ENCODE assay signal across 8 cellular contexts in genomic region chr14:103056322-103057027, GRCh38. TPM values are rescaled to one million over a fixed set of nuclear protein-coding genes. Genes with fewer than 3 reads are reported as not detected.
DNase-seq lines count a peak whose midpoint lies in the region; FAIRE-seq and TF ChIP-seq lines count a peak whose summit lies in the region.

No MANE protein-coding gene starts in this region.

- H3K23me2 ChIP-seq in H1 (ENCODE audit: low read depth, low read length), result peaks cover 12% of the 10 kb centered on the region

- intact Hi-C loops in uterus (cut with DNase I; ENCODE audit: low total_unique reads), result no loop called here

- H3K27ac ChIP-seq in BLaER1 (0 out of 2 replicates have a peak overlapping the region, but pooled peaks have one; percentile 38), Peyer's patch (peak overlapping the region; percentile 75 to 99 (median 92)), H1 (ENCODE audit: low read depth, low read length) (no peak overlapping the region; the same call in 1 of the 2 replicates), mesodermal cell (ENCODE audit: low read depth, low read length, severe bottlenecking) (peak overlapping the region; percentile 67), uterus (peak overlapping the region; percentile 91 to 93)

- H2BK120ac ChIP-seq in H1 (replicated peaks; ENCODE audit: low read depth, low read length), result no peak overlapping the region

- CTCF ChIA-PET in H1 (lab: Charles Lee; ENCODE audit: partially characterized antibody), result interaction anchor here (0.6 to 1.1 kb wide), 3 partner anchors 19 to 53 kb away, joined by 3 to 4 read pairs (median 3); no protein-coding TSS in a partner anchor

- H3K9me3 ChIP-seq in BLaER1 (peaks cover 4% of the 10 kb centered on the region; the same call in 1 of the 2 replicates), Peyer's patch (no peaks in the 10 kb centered on the region), H1 (ENCODE audit: insufficient read depth in 2 of 2, low read depth in 1 of 2, low read length in 1 of 2) (no peaks in the 10 kb centered on the region), mesodermal cell (ENCODE audit: control insufficient read depth, low read length) (no peaks in the 10 kb centered on the region), uterus (no peaks in the 10 kb centered on the region)

- H3K4me1 ChIP-seq in BLaER1, result peaks cover 15% of the 10 kb centered on the region
- H3K4me1 ChIP-seq in Peyer's patch, result peaks cover 0 to 29% (median 3%) of the 10 kb centered on the region in 4 donors
- H3K4me1 ChIP-seq in H1 (replicated peaks in 1 of 4; ENCODE audit: control insufficient read depth in 3 of 4, insufficient read depth in 4 of 4, low read length in 3 of 4), result peaks cover 0 to 7% (median 0%) of the 10 kb centered on the region in 4 experiments; a peak in 5 of 7 replicates
- peaks cover 12% of the 10 kb centered on the region for H3K4me1 ChIP-seq in mesodermal cell (ENCODE audit: control insufficient read depth, insufficient read depth, low read length, poor library complexity, severe bottlenecking)
- H3K4me1 ChIP-seq in uterus, result peaks cover 6 to 15% of the 10 kb centered on the region in 2 donors

- DNase-seq in H7 (peak; percentile 91), Peyer's patch (peak in 2 of 3 donors; percentile 77 to 81), H1 (ENCODE audit: low read depth in 1 of 2, low spot score in 2 of 2) (peak in 1 of 2 experiments; percentile 64), uterus (peak; percentile 69 to 75), hippocampal formation (lab: John Stamatoyannopoulos, UW) (no peak)
- DNase-seq in effector CD4-positive, alpha-beta T cell, result no peak

- no peak overlapping the region for H3K14ac ChIP-seq in H1 (ENCODE audit: insufficient read length)

- H2BK15ac ChIP-seq in H1 (ENCODE audit: low read length), result 0 out of 2 replicates have a peak overlapping the region, but pooled peaks have one; percentile 78

- H3K79me1 ChIP-seq in H1 (ENCODE audit: low read depth, low read length), result peaks cover 2% of the 10 kb centered on the region; the same call in 1 of the 2 replicates

- H4K20me1 ChIP-seq in BLaER1, result 0 out of 2 replicates have a peak, but pooled peaks cover 9% of the 10 kb centered on the region
- H4K20me1 ChIP-seq in H1 (replicated peaks in 1 of 2; ENCODE audit: control insufficient read depth in 1 of 2, insufficient read depth in 2 of 2, low read length in 2 of 2), result peaks cover 11 to 13% of the 10 kb centered on the region in 2 experiments

- WGBS in H1 (ENCODE audit: extremely low coverage in 1 of 2, insufficient coverage in 1 of 2, insufficient read length in 1 of 2, insufficient replicate concordance in 2 of 2, low coverage in 1 of 2, low lambda C conversion rate in 2 of 2, missing lambda C conversion rate in 1 of 2), 2 experiments, result 6% methylated on average over 20 of the region's 50 CpGs; no CpG with 5 or more reads in 1 of the 2 experiments
- WGBS in mesodermal cell (ENCODE audit: insufficient coverage in 2 of 2), 2 experiments, result 0% methylated on average over 27 to 33 of the region's 50 CpGs

- no peak overlapping the region; the same call in 1 of the 2 replicates for H2BK12ac ChIP-seq in H1 (ENCODE audit: low read depth, low read length)

- TF ChIP-seq CTCF in Peyer's patch (IDR thresholded peaks at IDR 0.05) (no peak), H1 (IDR thresholded peaks at IDR 0.05; ENCODE audit: control extremely low read depth in 1 of 3, insufficient read depth in 1 of 3, low read depth in 1 of 3, low read length in 3 of 3) (no peak), uterus (IDR thresholded peaks at IDR 0.05) (no peak)

- peak overlapping the region; percentile 97 for H3K4ac ChIP-seq in H1 (replicated peaks; ENCODE audit: insufficient read length, low read depth, low read length)

- H3K27me3 ChIP-seq in BLaER1 (peaks cover 37% of the 10 kb centered on the region), H7 (ENCODE audit: control insufficient read depth, insufficient read depth, low read length) (no peaks in the 10 kb centered on the region), Peyer's patch (no peaks in the 10 kb centered on the region), H1 (replicated peaks in 1 of 4; ENCODE audit: control insufficient read depth in 3 of 4, extremely low read depth in 1 of 4, insufficient read depth in 3 of 4, low read length in 3 of 4) (no peaks in the 10 kb centered on the region), uterus (no peaks in the 10 kb centered on the region)

- no peak for TF ChIP-seq EP300 in H1 (IDR thresholded peaks at IDR 0.05; ENCODE audit: borderline replicate concordance in 1 of 2, low read depth in 2 of 2, low read length in 2 of 2)

- no peak overlapping the region; the same call in 1 of the 2 replicates for H4K8ac ChIP-seq in H1 (ENCODE audit: extremely low read depth, insufficient read depth, low read length)

- H2AFZ ChIP-seq in H1 (ENCODE audit: low read length), result no peak overlapping the region

- no peak for TF ChIP-seq RAD21 in H1 (IDR thresholded peaks at IDR 0.05 in 1 of 2, conservative IDR thresholded peaks at IDR 0.05 in 1 of 2; ENCODE audit: low read depth in 2 of 2, low read length in 2 of 2)

- peak overlapping the region; percentile 49 for H4K91ac ChIP-seq in H1 (replicated peaks; ENCODE audit: insufficient read length, low read length)

- peak overlapping the region; percentile 74 for H3K9ac ChIP-seq in BLaER1
- peak overlapping the region; percentile 60 to 94 (median 68); a peak in 6 of 7 replicates for H3K9ac ChIP-seq in H1 (replicated peaks in 1 of 4; ENCODE audit: extremely low read depth in 1 of 4, low read depth in 3 of 4, low read length in 3 of 4)

- H3K4me2 ChIP-seq in BLaER1 (peak overlapping the region; percentile 78), H1 (ENCODE audit: insufficient read depth in 1 of 2, low read depth in 2 of 2, low read length in 2 of 2) (peak overlapping the region; percentile 80 to 81)

- H2BK20ac ChIP-seq in H1 (ENCODE audit: low read length), result no peak overlapping the region

- H3K4me3 ChIP-seq in BLaER1, result peak overlapping the region; percentile 75
- H3K4me3 ChIP-seq in H7 (ENCODE audit: insufficient read depth, low read depth, low read length), result peak overlapping the region; percentile 97
- peak overlapping the region; percentile 78 to 99 (median 91) for H3K4me3 ChIP-seq in Peyer's patch
- H3K4me3 ChIP-seq in H1 (ENCODE audit: extremely low read depth in 1 of 4, insufficient read depth in 2 of 4, low read depth in 3 of 4, low read length in 4 of 4), result peak overlapping the region; percentile 77 to 88 (median 79)
- H3K4me3 ChIP-seq in mesodermal cell (ENCODE audit: extremely low read depth, insufficient read depth, low read length, poor library complexity, severe bottlenecking), result peak overlapping the region; percentile 75
- H3K4me3 ChIP-seq in uterus, result peak overlapping the region; percentile 73 to 95

- H2AK5ac ChIP-seq in H1 (ENCODE audit: low read depth, low read length), result no peak overlapping the region

- peak overlapping the region; percentile 83; the same call in 1 of the 2 replicates for H2BK5ac ChIP-seq in H1 (ENCODE audit: low read depth, low read length)

- H3K36me3 ChIP-seq in BLaER1 (no peaks in the 10 kb centered on the region), H7 (replicated peaks; ENCODE audit: control insufficient read depth, insufficient read depth, low read length) (no peaks in the 10 kb centered on the region), Peyer's patch (no peaks in the 10 kb centered on the region), H1 (ENCODE audit: control insufficient read depth in 2 of 4, insufficient read depth in 4 of 4, low read length in 3 of 4) (no peaks in the 10 kb centered on the region), mesodermal cell (ENCODE audit: control insufficient read depth, insufficient read depth, low read length) (peaks cover 28% of the 10 kb centered on the region), uterus (no peaks in the 10 kb centered on the region)

- H3K56ac ChIP-seq in H1 (replicated peaks; ENCODE audit: insufficient read length, low read depth, low read length), result no peak overlapping the region

- TF ChIP-seq POLR2A in Peyer's patch (IDR thresholded peaks at IDR 0.05), result no peak
- TF ChIP-seq POLR2A in H1 (IDR thresholded peaks at IDR 0.05; ENCODE audit: control extremely low read depth in 1 of 2, low read depth in 2 of 2, low read length in 2 of 2), result no peak
- no peak for TF ChIP-seq POLR2A in uterus (IDR thresholded peaks at IDR 0.05)

- H4K5ac ChIP-seq in H1 (ENCODE audit: insufficient read length, low read depth, low read length), result peak overlapping the region; percentile 39

- H3K79me2 ChIP-seq in H1 (ENCODE audit: control insufficient read depth in 1 of 2, insufficient read depth in 2 of 2, low read length in 2 of 2), result peaks cover 16 to 45% of the 10 kb centered on the region in 2 experiments

- no peak overlapping the region for H3K23ac ChIP-seq in H1 (ENCODE audit: insufficient read length)

- H3K18ac ChIP-seq in H1 (ENCODE audit: extremely low read depth, low read length), result peak overlapping the region; percentile 76; the same call in 1 of the 2 replicates

- FAIRE-seq in H1 (lab: Jason Lieb, UNC), result no peak

- POLR2A ChIA-PET in H1 (lab: Charles Lee; ENCODE audit: partially characterized antibody), result interaction anchor here (1.0 to 1.6 kb wide), 4 partner anchors 15 to 80 kb away, joined by 3 to 4 read pairs (median 4); no protein-coding TSS in a partner anchor

RNA-seq across cellular contexts. Expression of gene CDC42BPB, which starts 0.9 kb away (rescaled TPM):
- 56.1 and 59.8 TPM in 2 replicates for total RNA-seq in H7 (2014; rRNA removed; shearing (Covaris generic))
- total RNA-seq in Peyer's patch (100 to 1,000 TPM; 145 to 255 (median 197) TPM), uterus (100 to 1,000 TPM in 2 of 4 donors, 10 to 100 TPM in 2; 80.6 to 157 (median 118) TPM)
- total RNA-seq in H1 (2021; fragmentation: NEBNext Ultra II Directional; extraction: Animal tissue kit (Norgen Biotek cat#: 25700)), result 87.9 and 88.2 TPM in 2 replicates
- polyA plus RNA-seq in H1 (2011; rRNA removed), result 51.2 and 73.5 TPM in 2 replicates
- 53.3 TPM for polyA plus RNA-seq in H1 (2011; cell fraction: cytosol; rRNA removed)
- polyA plus RNA-seq in H1 (2011; cell fraction: nucleus; rRNA removed), result 165 TPM
- polyA plus RNA-seq in H1 (2012, experiment 1 of 2), result 57.2 to 83.7 TPM (median 72.2 TPM) in 4 replicates
- polyA plus RNA-seq in H1 (2012, experiment 2 of 2), result 20.5 TPM
- polyA plus RNA-seq in H1 (2013, experiment 1 of 2), result 52.1 TPM
- 50.3 TPM for polyA plus RNA-seq in H1 (2013, experiment 2 of 2)
- 134 and 152 TPM in 2 replicates for polyA minus RNA-seq in H1 (2011; rRNA and poly(A)+ RNA removed)
- polyA minus RNA-seq in H1 (2011; cell fraction: cytosol; rRNA and poly(A)+ RNA removed), result 62.3 TPM
- 82.9 TPM for polyA minus RNA-seq in H1 (2011; cell fraction: nucleus; rRNA and poly(A)+ RNA removed)
- 110 TPM for polyA plus RNA-seq in mesodermal cell (2013, experiment 1 of 2)
- 93.0 TPM for polyA plus RNA-seq in mesodermal cell (2013, experiment 2 of 2)

RNA-seq across cellular contexts. Expression of gene LBHD2, which starts 27.5 kb away (rescaled TPM):
- total RNA-seq in H7 (2014; rRNA removed; shearing (Covaris generic)), result not detected in 2 replicates
- total RNA-seq in Peyer's patch (not detected), uterus (not detected)
- total RNA-seq in H1 (2021; fragmentation: NEBNext Ultra II Directional; extraction: Animal tissue kit (Norgen Biotek cat#: 25700)), result not detected in 2 replicates
- polyA plus RNA-seq in H1 (2011; rRNA removed), result 0.16 TPM in 1 of 2 replicates, not detected in the other
- polyA plus RNA-seq in H1 (2011; cell fraction: cytosol; rRNA removed), result not detected
- polyA plus RNA-seq in H1 (2011; cell fraction: nucleus; rRNA removed), result not detected
- not detected in 4 replicates for polyA plus RNA-seq in H1 (2012, experiment 1 of 2)
- not detected for polyA plus RNA-seq in H1 (2012, experiment 2 of 2)
- polyA plus RNA-seq in H1 (2013, experiment 1 of 2), result not detected
- polyA plus RNA-seq in H1 (2013, experiment 2 of 2), result not detected
- not detected in 2 replicates for polyA minus RNA-seq in H1 (2011; rRNA and poly(A)+ RNA removed)
- polyA minus RNA-seq in H1 (2011; cell fraction: cytosol; rRNA and poly(A)+ RNA removed), result not detected
- not detected for polyA minus RNA-seq in H1 (2011; cell fraction: nucleus; rRNA and poly(A)+ RNA removed)
- polyA plus RNA-seq in mesodermal cell (2013, experiment 1 of 2), result not detected
- not detected for polyA plus RNA-seq in mesodermal cell (2013, experiment 2 of 2)

RNA-seq across cellular contexts. Expression of gene EXOC3L4, which starts 38.0 kb away (rescaled TPM):
- total RNA-seq in H7 (2014; rRNA removed; shearing (Covaris generic)), result 0.21 TPM in 1 of 2 replicates, not detected in the other
- 10 to 100 TPM; 20.6 to 69.5 (median 34.1) TPM for total RNA-seq in Peyer's patch
- 0.45 TPM in 1 of 2 replicates, not detected in the other for total RNA-seq in H1 (2021; fragmentation: NEBNext Ultra II Directional; extraction: Animal tissue kit (Norgen Biotek cat#: 25700))
- 0.24 and 0.57 TPM in 2 replicates for polyA plus RNA-seq in H1 (2011; rRNA removed)
- polyA plus RNA-seq in H1 (2011; cell fraction: cytosol; rRNA removed), result 0.72 TPM
- polyA plus RNA-seq in H1 (2011; cell fraction: nucleus; rRNA removed), result 1.8 TPM
- polyA plus RNA-seq in H1 (2012, experiment 1 of 2), result 0.53 to 0.60 TPM in 2 of 4 replicates, not detected in the others
- polyA plus RNA-seq in H1 (2012, experiment 2 of 2), result 0.47 TPM
- polyA plus RNA-seq in H1 (2013, experiment 1 of 2), result 0.20 TPM
- 0.13 TPM for polyA plus RNA-seq in H1 (2013, experiment 2 of 2)
- 0.13 TPM in 1 of 2 replicates, not detected in the other for polyA minus RNA-seq in H1 (2011; rRNA and poly(A)+ RNA removed)
- not detected for polyA minus RNA-seq in H1 (2011; cell fraction: cytosol; rRNA and poly(A)+ RNA removed)
- polyA minus RNA-seq in H1 (2011; cell fraction: nucleus; rRNA and poly(A)+ RNA removed), result 0.60 TPM
- not detected for polyA plus RNA-seq in mesodermal cell (2013, experiment 1 of 2)
- polyA plus RNA-seq in mesodermal cell (2013, experiment 2 of 2), result not detected
- 1 to 10 TPM in 1 of 4 donors, under 1 TPM in 2, not detected in 1; under 0.01 to 5.6 (median 0.41) TPM for total RNA-seq in uterus

Comparison
In these comparisons a context has a peak if more than half of its experiments do, and no peak if none do; other contexts are left out.
1. DNase-seq: peak in H7 (single experiment), Peyer's patch (2 of 3) and uterus (2 of 2); none in hippocampal formation (0 of 2) and effector CD4-positive, alpha-beta T cell (single experiment).
2. Peak in every context shown above with its lines, with median percentiles within 50 percentile points of each other: H3K4me3 ChIP-seq.